ENCODE assay signal across 14 cellular contexts in genomic region chr12:104348994-104349494, GRCh38. TPM values are rescaled to one million over a fixed set of nuclear protein-coding genes. Genes with fewer than 3 reads are reported as not detected.
DNase-seq lines count a peak whose midpoint lies in the region; ATAC-seq, FAIRE-seq and TF ChIP-seq lines count a peak whose summit lies in the region.
"Had no signal": no experiment of that assay in that cellular context is flagged by ENCODE, and none has a peak within 500 bp of the region (broad histone marks: within the 10 kb centered on the region; RNA-seq: fewer than 3 reads in every experiment).

No MANE protein-coding gene starts in this region.

- H3K4me1 Mint-ChIP-seq in Caco-2 (ENCODE audit: low read depth, unreplicated experiment), result no peaks in the 10 kb centered on the region
- peaks cover 34% of the 10 kb centered on the region for H3K4me1 Mint-ChIP-seq in GM23338
- no peaks in the 10 kb centered on the region for H3K4me1 Mint-ChIP-seq in naive thymus-derived CD8-positive, alpha-beta T cell

- TF ChIP-seq CTCF in Caco-2 (IDR thresholded peaks at IDR 0.05; ENCODE audit: insufficient read depth in 1 of 2, low read depth in 1 of 2, low read length in 1 of 2, severe bottlenecking in 1 of 2, unreplicated experiment in 1 of 2) (no peak), GM23338 (conservative IDR thresholded peaks at IDR 0.05; ENCODE audit: low read depth in 2 of 2) (no peak), PC-3 (conservative IDR thresholded peaks at IDR 0.05; ENCODE audit: low read depth, low read length) (no peak), endothelial cell of umbilical vein (IDR thresholded peaks at IDR 0.05; ENCODE audit: extremely low read depth in 1 of 2, insufficient read depth in 1 of 2, low read depth in 1 of 2, low read length in 2 of 2) (no peak)

- H3K9me3 ChIP-seq in Caco-2 (no peaks in the 10 kb centered on the region), PC-3 (ENCODE audit: low read length) (no peaks in the 10 kb centered on the region), endothelial cell of umbilical vein (replicated peaks; ENCODE audit: control insufficient read depth, insufficient read depth, low read length) (no peaks in the 10 kb centered on the region)
- H3K9me3 ChIP-seq: BE2C had no signal

- intact Hi-C loops in Caco-2 (cut with micrococcal nuclease; ENCODE audit: unreplicated experiment), result no loop called here
- intact Hi-C loops in PC-3 (cut with micrococcal nuclease), result no loop called here
- intact Hi-C loops in endothelial cell of umbilical vein (cut with micrococcal nuclease), result no loop called here

- no peaks in the 10 kb centered on the region for H3K9me1 ChIP-seq in endothelial cell of umbilical vein (replicated peaks; ENCODE audit: control insufficient read depth, extremely low read depth, insufficient read depth, low read length)

- TF ChIP-seq POLR2A in endothelial cell of umbilical vein (IDR thresholded peaks at IDR 0.05; ENCODE audit: low read depth, low read length), result no peak

- dilution Hi-C loops in endothelial cell of umbilical vein (cut with MboI; ENCODE audit: extremely low pct_ligation_motif_present, low sequenced_read_pairs), result no loop called here

- H3K27me3 Mint-ChIP-seq in Caco-2 (ENCODE audit: insufficient read depth, unreplicated experiment) (no peaks in the 10 kb centered on the region), GM23338 (ENCODE audit: insufficient read depth, low read depth, poor library complexity) (peaks cover 4% of the 10 kb centered on the region)
- no peaks in the 10 kb centered on the region for H3K27me3 Mint-ChIP-seq in naive thymus-derived CD8-positive, alpha-beta T cell
- H3K27me3 Mint-ChIP-seq: CD4-positive, alpha-beta memory T cell had no signal

- H3K79me2 ChIP-seq in GM23338 (replicated peaks; ENCODE audit: insufficient read depth) (peaks cover 6% of the 10 kb centered on the region), PC-3 (ENCODE audit: low read length) (peaks cover 55% of the 10 kb centered on the region), endothelial cell of umbilical vein (ENCODE audit: control insufficient read depth, insufficient read depth, low read length) (peaks cover 44% of the 10 kb centered on the region)

- no peaks in the 10 kb centered on the region for H3K4me1 ChIP-seq in Caco-2
- H3K4me1 ChIP-seq in GM23338 (ENCODE audit: insufficient read depth), result peaks cover 35% of the 10 kb centered on the region
- peaks cover 15% of the 10 kb centered on the region; the same call in 1 of the 2 replicates for H3K4me1 ChIP-seq in PC-3 (ENCODE audit: insufficient read depth, low read length)
- no peaks in the 10 kb centered on the region for H3K4me1 ChIP-seq in endothelial cell of umbilical vein (ENCODE audit: control insufficient read depth, extremely low read depth, insufficient read depth, low read length)
- H3K4me1 ChIP-seq: BE2C had no signal

- no peak overlapping the region for H3K4me3 Mint-ChIP-seq in Caco-2 (ENCODE audit: unreplicated experiment)
- no peak overlapping the region for H3K4me3 Mint-ChIP-seq in GM23338
- H3K4me3 Mint-ChIP-seq in naive thymus-derived CD8-positive, alpha-beta T cell, result no peak overlapping the region
- H3K4me3 Mint-ChIP-seq: CD4-positive, alpha-beta memory T cell had no signal

- no peak for DNase-seq in Caco-2
- no peak for DNase-seq in GM23338 (ENCODE audit: low spot score)
- no peak for DNase-seq in PC-3
- no peak for DNase-seq in endothelial cell of umbilical vein (ENCODE audit: low read depth, low spot score)
- DNase-seq in frontal cortex (ENCODE audit: low spot score in 2 of 2), result no peak
- DNase-seq in naive thymus-derived CD8-positive, alpha-beta T cell, result no peak
- DNase-seq: BE2C; CD4-positive, alpha-beta memory T cell; KG1 had no signal

- H2AFZ ChIP-seq in GM23338 (no peak overlapping the region), PC-3 (ENCODE audit: low read length) (no peak overlapping the region), endothelial cell of umbilical vein (ENCODE audit: low read depth, low read length) (no peak overlapping the region)

- H3K27ac Mint-ChIP-seq in Caco-2 (ENCODE audit: unreplicated experiment), result no peak overlapping the region
- peak overlapping the region; percentile 18; the same call in 1 of the 2 replicates for H3K27ac Mint-ChIP-seq in GM23338
- H3K27ac Mint-ChIP-seq in naive thymus-derived CD8-positive, alpha-beta T cell, result no peak overlapping the region

- H3K9ac ChIP-seq in PC-3 (ENCODE audit: low read length), result no peak overlapping the region
- no peak overlapping the region for H3K9ac ChIP-seq in endothelial cell of umbilical vein (replicated peaks; ENCODE audit: extremely low read depth, insufficient read depth, low read length)

- H3K9me3 Mint-ChIP-seq in Caco-2 (ENCODE audit: unreplicated experiment), result no peaks in the 10 kb centered on the region
- no peaks in the 10 kb centered on the region for H3K9me3 Mint-ChIP-seq in GM23338
- no peaks in the 10 kb centered on the region for H3K9me3 Mint-ChIP-seq in naive thymus-derived CD8-positive, alpha-beta T cell
- H3K9me3 Mint-ChIP-seq: CD4-positive, alpha-beta memory T cell had no signal

- H3K27me3 ChIP-seq in Caco-2 (replicated peaks; ENCODE audit: control insufficient read depth, insufficient read depth, low read length) (no peaks in the 10 kb centered on the region), GM23338 (ENCODE audit: insufficient read depth) (no peaks in the 10 kb centered on the region), PC-3 (ENCODE audit: low read length) (no peaks in the 10 kb centered on the region), endothelial cell of umbilical vein (ENCODE audit: control insufficient read depth in 2 of 2, insufficient read depth in 2 of 2, low read length in 2 of 2) (no peaks in the 10 kb centered on the region)
- H3K27me3 ChIP-seq: BE2C had no signal

- BruUV-seq in Caco-2 (replicated peaks; lab: Mats Ljungman, UMichigan) (TSS peak; percentile 50), PC-3 (replicated peaks; lab: Mats Ljungman, UMichigan) (TSS peak; percentile 30), endothelial cell of umbilical vein (replicated peaks; lab: Mats Ljungman, UMichigan) (TSS peak; percentile 54)

- ATAC-seq in GM23338 (no peak), PC-3 (no peak), GM18520 (IDR thresholded peaks at IDR 0.05; ENCODE audit: unreplicated experiment) (no peak)
- ATAC-seq in naive thymus-derived CD8-positive, alpha-beta T cell, result no peak

- H3K9me2 ChIP-seq in GM23338 (ENCODE audit: insufficient read depth) (no peaks in the 10 kb centered on the region), PC-3 (replicated peaks; ENCODE audit: low read length) (no peaks in the 10 kb centered on the region)

- FAIRE-seq in endothelial cell of umbilical vein (lab: Jason Lieb, UNC) (no peak), frontal cortex (lab: Jason Lieb, UNC) (no peak)
- FAIRE-seq: A204.1, H54 had no signal

- H3K4me2 ChIP-seq in GM23338 (no peak overlapping the region), PC-3 (ENCODE audit: low read length) (no peak overlapping the region), endothelial cell of umbilical vein (ENCODE audit: insufficient read depth, low read length) (no peak overlapping the region)

- H3K4me3 ChIP-seq in Caco-2 (ENCODE audit: low read depth, low read length) (no peak overlapping the region), GM23338 (no peak overlapping the region), PC-3 (ENCODE audit: low read length) (no peak overlapping the region), endothelial cell of umbilical vein (replicated peaks in 1 of 3; ENCODE audit: insufficient read depth in 1 of 3, low read depth in 1 of 3, low read length in 3 of 3) (no peak overlapping the region)

- H4K20me1 ChIP-seq in GM23338 (replicated peaks; ENCODE audit: insufficient read depth) (peaks cover 12% of the 10 kb centered on the region), PC-3 (ENCODE audit: low read length) (peaks cover 45% of the 10 kb centered on the region), endothelial cell of umbilical vein (replicated peaks; ENCODE audit: control insufficient read depth, extremely low read depth, insufficient read depth, low read length) (peaks cover 5% of the 10 kb centered on the region)

- H3K36me3 Mint-ChIP-seq in Caco-2 (ENCODE audit: insufficient read depth, unreplicated experiment) (peaks cover 52% of the 10 kb centered on the region), GM23338 (ENCODE audit: low read depth) (peaks cover 39% of the 10 kb centered on the region)
- H3K36me3 Mint-ChIP-seq in naive thymus-derived CD8-positive, alpha-beta T cell, result peaks cover 0 to 48% (median 2%) of the 10 kb centered on the region in 3 donors

- POLR2A ChIA-PET in Caco-2 (lab: Charles Lee) (no interaction called here), PC-3 (lab: Charles Lee; ENCODE audit: unreplicated experiment) (no interaction called here), endothelial cell of umbilical vein (lab: Charles Lee) (interaction anchor here (0.6 kb wide), 1 partner anchor 179 kb away, joined by 9 read pairs; no protein-coding TSS in a partner anchor)
- POLR2A ChIA-PET in naive thymus-derived CD8-positive, alpha-beta T cell (lab: Charles Lee), result no interaction called here

- H3F3A ChIP-seq in GM23338 (replicated peaks; ENCODE audit: low read depth) (no peaks in the 10 kb centered on the region), PC-3 (ENCODE audit: low read length, unreplicated experiment) (peaks cover 36% of the 10 kb centered on the region)

- H3K27ac ChIP-seq in GM23338 (ENCODE audit: low read depth), result no peak overlapping the region
- H3K27ac ChIP-seq in PC-3 (ENCODE audit: low read length), result no peak overlapping the region
- H3K27ac ChIP-seq in endothelial cell of umbilical vein (ENCODE audit: insufficient read depth, low read depth, low read length), result no peak overlapping the region
- H3K27ac ChIP-seq: C4-2B, HL-60 had no signal

- H3K36me3 ChIP-seq in Caco-2 (ENCODE audit: control insufficient read depth, insufficient read depth, low read length) (peaks cover 3% of the 10 kb centered on the region; the same call in 1 of the 2 replicates), GM23338 (ENCODE audit: insufficient read depth) (peaks cover 15% of the 10 kb centered on the region; the same call in 1 of the 2 replicates), PC-3 (ENCODE audit: low read depth, low read length) (peaks cover 88% of the 10 kb centered on the region), endothelial cell of umbilical vein (ENCODE audit: control insufficient read depth in 2 of 2, extremely low read depth in 1 of 2, insufficient read depth in 2 of 2, low read length in 2 of 2) (peaks cover 24 to 52% of the 10 kb centered on the region in 2 experiments)

- CTCF ChIA-PET in Caco-2 (lab: Charles Lee) (no interaction called here), PC-3 (lab: Charles Lee) (no interaction called here), endothelial cell of umbilical vein (lab: Charles Lee) (interaction anchor here (1.3 kb wide), 1 partner anchor 9 kb away, joined by 3 read pairs; no protein-coding TSS in a partner anchor)

RNA-seq across cellular contexts. Expression of gene EID3, which starts 45.5 kb away (rescaled TPM):
- 2.0 and 3.2 TPM in 2 replicates for total RNA-seq in Caco-2 (2022)
- total RNA-seq in GM23338 (2014; rRNA removed; shearing (Covaris generic)), result 3.4 and 8.8 TPM in 2 replicates
- 3.3 and 3.9 TPM in 2 replicates for polyA plus RNA-seq in GM23338 (2016; fragmentation: Nextera tagmentation; extraction: Ambion mirVana)
- total RNA-seq in PC-3 (2014; rRNA removed), result 9.8 and 12.0 TPM in 2 replicates
- total RNA-seq in endothelial cell of umbilical vein, result 12.7 and 14.5 TPM in 2 replicates
- 1.2 and 1.5 TPM in 2 replicates for polyA plus RNA-seq in endothelial cell of umbilical vein
- 1.0 and 1.3 TPM in 2 replicates for polyA plus RNA-seq in endothelial cell of umbilical vein (2011; cell fraction: cytosol; rRNA removed)
- polyA plus RNA-seq in endothelial cell of umbilical vein (2011; cell fraction: nucleus; rRNA removed), result 15.9 and 18.5 TPM in 2 replicates
- 0.82 and 1.2 TPM in 2 replicates for polyA plus RNA-seq in endothelial cell of umbilical vein (2012)
- polyA minus RNA-seq in endothelial cell of umbilical vein, result 12.0 and 16.2 TPM in 2 replicates
- 1.5 TPM for polyA minus RNA-seq in endothelial cell of umbilical vein (2011; cell fraction: cytosol; rRNA and poly(A)+ RNA removed)
- polyA minus RNA-seq in endothelial cell of umbilical vein (2011; cell fraction: nucleus; rRNA and poly(A)+ RNA removed), result 47.8 and 76.6 TPM in 2 replicates
- total RNA-seq in frontal cortex, result 4.5 TPM
- total RNA-seq in naive thymus-derived CD8-positive, alpha-beta T cell, result 10 to 100 TPM; 10.6 to 13.6 TPM
- polyA plus RNA-seq in naive thymus-derived CD8-positive, alpha-beta T cell, result 10 to 100 TPM; 10.1 to 13.5 (median 10.8) TPM
